In the genomic region with DNA sequence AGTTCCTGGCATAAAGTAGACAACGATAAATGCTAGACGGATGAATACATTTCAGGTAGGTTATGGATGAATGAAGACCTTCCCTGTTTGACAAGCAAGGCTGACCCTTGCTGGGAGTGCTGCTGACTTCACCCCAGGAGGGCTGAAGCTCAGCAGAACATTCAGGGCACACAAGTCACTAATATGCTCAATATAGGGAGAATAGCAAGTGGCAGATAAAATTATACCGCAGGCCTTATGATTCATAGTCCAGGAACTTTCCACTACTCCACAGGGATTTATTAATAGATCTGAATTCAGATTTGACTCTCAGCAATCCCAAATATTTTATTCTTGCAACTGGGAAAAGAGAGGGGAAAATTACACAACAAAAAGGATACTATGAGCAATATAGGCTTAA, we compare ENCODE assay signal across 10 cellular contexts. TPM values are rescaled to one million over a fixed set of nuclear protein-coding genes. Genes with fewer than 3 reads are reported as not detected.
DNase-seq lines count a peak whose midpoint lies in the region; ATAC-seq and TF ChIP-seq lines count a peak whose summit lies in the region.
"Had no signal": no experiment of that assay in that cellular context is flagged by ENCODE, and none has a peak within 500 bp of the region (broad histone marks: within the 10 kb centered on the region; RNA-seq: fewer than 3 reads in every experiment).

No MANE protein-coding gene starts in this region.

- peak overlapping the region; percentile 80; the same call in 1 of the 2 replicates for H2AK5ac ChIP-seq in IMR-90 (ENCODE audit: low read depth, low read length)

- TF ChIP-seq POLR2A in IMR-90 (IDR thresholded peaks at IDR 0.05; ENCODE audit: low read depth, low read length) (no peak), testis (IDR thresholded peaks at IDR 0.05) (no peak)

- H3K79me1 ChIP-seq in IMR-90 (ENCODE audit: low read depth in 1 of 2, low read length in 2 of 2): peaks cover 0 to 6% of the 10 kb centered on the region in 2 experiments; a peak in 1 of 4 replicates

- H4K5ac ChIP-seq in IMR-90 (ENCODE audit: low read depth, low read length): no peak overlapping the region

- peak overlapping the region; percentile 41 for H3K14ac ChIP-seq in IMR-90 (replicated peaks; ENCODE audit: low read depth, low read length)

- H4K8ac ChIP-seq in IMR-90 (ENCODE audit: low read depth in 2 of 2, low read length in 2 of 2): peak overlapping the region; percentile 12 to 45; a peak in 2 of 4 replicates

- no TSS peak for BruUV-seq in IMR-90 (replicated peaks; lab: Mats Ljungman, UMichigan)

- TF ChIP-seq CTCF in IMR-90 (conservative IDR thresholded peaks at IDR 0.05; ENCODE audit: low read depth, low read length): no peak
- no peak for TF ChIP-seq CTCF in cardiac fibroblast (IDR thresholded peaks at IDR 0.05; ENCODE audit: low read depth, low read length)
- no peak for TF ChIP-seq CTCF in testis (IDR thresholded peaks at IDR 0.05)
- no peak for TF ChIP-seq CTCF in upper lobe of right lung (IDR thresholded peaks at IDR 0.05)

- H3K27ac ChIP-seq in IMR-90 (ENCODE audit: insufficient read depth, low read length) (no peak overlapping the region), testis (no peak overlapping the region), upper lobe of right lung (no peak overlapping the region)

- intact Hi-C loops in IMR-90 (cut with micrococcal nuclease) (no loop called here), testis (cut with DNase I; ENCODE audit: low total_unique reads) (no loop called here), upper lobe of right lung (cut with DNase I) (no loop called here)

- H3K4ac ChIP-seq in IMR-90 (ENCODE audit: low read depth, low read length): peak overlapping the region; percentile 62; the same call in 1 of the 2 replicates

- H3K4me1 ChIP-seq in IMR-90 (ENCODE audit: control insufficient read depth, insufficient read depth, low read length) (peaks cover 11% of the 10 kb centered on the region), testis (no peaks in the 10 kb centered on the region), upper lobe of right lung (no peaks in the 10 kb centered on the region)

- H4K91ac ChIP-seq in IMR-90 (ENCODE audit: insufficient read depth, low read depth, low read length): peak overlapping the region; percentile 12; the same call in 1 of the 2 replicates

- peak overlapping the region; percentile 69 for H2BK20ac ChIP-seq in IMR-90 (ENCODE audit: low read depth, low read length)

- no peak overlapping the region for H2AFZ ChIP-seq in IMR-90 (replicated peaks; ENCODE audit: low read length, poor library complexity)

- in situ Hi-C loops in IMR-90 (cut with MboI; ENCODE audit: low sequenced_read_pairs): no loop called here

- DNase-seq in A172 (ENCODE audit: low spot score) (peak; percentile 71), IMR-90 (peak; percentile 81), cardiac fibroblast (ENCODE audit: low read depth in 2 of 2) (peak; percentile 78 to 79), kidney glomerular epithelial cell (lab: John Stamatoyannopoulos, UW) (peak; percentile 87), testis (no peak), upper lobe of right lung (no peak), NCI-H2227 (lab: John Stamatoyannopoulos, UW; ENCODE audit: unreplicated experiment) (no peak)
- DNase-seq: activated CD8-positive, alpha-beta T cell treated with anti-CD3 and anti-CD28 coated beads, Interleukin-2, amount 10 ng/mL, durations not matched to agents 7 days and 5 days; AML-193 had no signal

- peak overlapping the region; percentile 35; the same call in 1 of the 2 replicates for H3K4me2 ChIP-seq in IMR-90 (ENCODE audit: low read depth, low read length)

- no peak overlapping the region for H3K4me3 ChIP-seq in IMR-90 (ENCODE audit: insufficient read depth, low read depth, low read length)
- H3K4me3 ChIP-seq in cardiac fibroblast (replicated peaks in 1 of 2; ENCODE audit: low read depth in 2 of 2, low read length in 2 of 2): no peak overlapping the region
- H3K4me3 ChIP-seq in testis: no peak overlapping the region
- no peak overlapping the region for H3K4me3 ChIP-seq in upper lobe of right lung

- H3K18ac ChIP-seq in IMR-90 (ENCODE audit: low read depth, low read length): peak overlapping the region; percentile 6; the same call in 1 of the 2 replicates

- peaks cover 10% of the 10 kb centered on the region for H3K9me1 ChIP-seq in IMR-90 (ENCODE audit: insufficient read depth, low read length)

- no peak overlapping the region; the same call in 1 of the 2 replicates for H3K23ac ChIP-seq in IMR-90 (ENCODE audit: low read depth, low read length)

- H3K27me3 ChIP-seq in IMR-90 (ENCODE audit: control insufficient read depth, insufficient read depth, low read length) (no peaks in the 10 kb centered on the region), testis (no peaks in the 10 kb centered on the region), upper lobe of right lung (no peaks in the 10 kb centered on the region)

- no peak overlapping the region; the same call in 1 of the 2 replicates for H3K56ac ChIP-seq in IMR-90 (ENCODE audit: extremely low read depth, insufficient read depth, low read length)

- no peak for TF ChIP-seq RAD21 in IMR-90 (IDR thresholded peaks at IDR 0.05; ENCODE audit: low read length)

- POLR2A ChIA-PET in IMR-90 (lab: Charles Lee; ENCODE audit: unreplicated experiment): no interaction called here

- H2AK9ac ChIP-seq in IMR-90 (replicated peaks; ENCODE audit: low read depth, low read length, poor library complexity): peak overlapping the region; percentile 76

- peak overlapping the region; percentile 72; the same call in 1 of the 3 replicates for H2BK15ac ChIP-seq in IMR-90 (ENCODE audit: low read depth, low read length)

- ATAC-seq in IMR-90 (ENCODE audit: low read depth): peak; percentile 75
- no peak for ATAC-seq in upper lobe of right lung
- ATAC-seq in GM21717 (IDR thresholded peaks at IDR 0.05; ENCODE audit: unreplicated experiment): no peak
- ATAC-seq: activated CD8-positive, alpha-beta T cell treated with anti-CD3 and anti-CD28 coated beads, Interleukin-2, amount 10 ng/mL, durations not matched to agents 7 days and 5 days had no signal

- H4K20me1 ChIP-seq in IMR-90 (ENCODE audit: insufficient read depth, low read length): no peaks in the 10 kb centered on the region

- H2BK120ac ChIP-seq in IMR-90 (ENCODE audit: low read depth, low read length): peak overlapping the region; percentile 66

- no CpG with 5 or more reads among the region's 3 CpGs for WGBS in IMR-90 (ENCODE audit: extremely low coverage in 2 of 2, insufficient read length in 1 of 2), 2 experiments
- WGBS in testis, 2 donors: 88 to 90% methylated on average over 3 of the region's 3 CpGs

- dilution Hi-C loops in IMR-90 (cut with HindIII; ENCODE audit: low sequenced_read_pairs, unreplicated experiment): no loop called here

- H3K36me3 ChIP-seq in IMR-90 (ENCODE audit: control insufficient read depth, insufficient read depth, low read length): no peaks in the 10 kb centered on the region
- H3K36me3 ChIP-seq in testis (ENCODE audit: low read depth, missing control alignments): no peaks in the 10 kb centered on the region
- H3K36me3 ChIP-seq in upper lobe of right lung: no peaks in the 10 kb centered on the region

- no peak overlapping the region for H3K9ac ChIP-seq in IMR-90 (ENCODE audit: low read depth, low read length)

- H2BK5ac ChIP-seq in IMR-90 (ENCODE audit: low read depth, low read length, poor library complexity, severe bottlenecking): peak overlapping the region; percentile 40

- H3K9me3 ChIP-seq in IMR-90 (ENCODE audit: control insufficient read depth, insufficient read depth, low read length) (no peaks in the 10 kb centered on the region), testis (no peaks in the 10 kb centered on the region), upper lobe of right lung (no peaks in the 10 kb centered on the region)

- CTCF ChIA-PET in IMR-90 (lab: Yijun Ruan, JAX): interaction anchor here (0.6 to 0.7 kb wide), 2 partner anchors 15 to 183 kb away, joined by 3 read pairs; no protein-coding TSS in a partner anchor

TF ChIP-seq in IMR-90, 13 proteins besides CTCF, POLR2A, EP300 and RAD21:
- TF ChIP-seq MAFK (IDR thresholded peaks at IDR 0.05; ENCODE audit: low read depth, low read length) (0 out of 2 replicates have a peak, but pooled peaks have one; percentile 0), FOS (IDR thresholded peaks at IDR 0.05; ENCODE audit: low read depth, low read length) (no peak), CEBPB (IDR thresholded peaks at IDR 0.05; ENCODE audit: low read depth, low read length) (peak; percentile 56; the same call in 1 of the 2 replicates)

RNA-seq across cellular contexts. Expression of gene GRAMD2B, which starts 38.2 kb away (rescaled TPM):
- 4.8 and 11.2 TPM in 2 replicates for total RNA-seq in A172 (2014; rRNA removed; shearing (Covaris generic))
- 15.8 and 20.3 TPM in 2 replicates for total RNA-seq in IMR-90 (2012; rRNA removed)
- 13.9 and 15.6 TPM in 2 replicates for polyA plus RNA-seq in IMR-90 (2012; rRNA removed)
- polyA plus RNA-seq in IMR-90 (2012; cell fraction: cytosol; rRNA removed): 8.8 and 14.3 TPM in 2 replicates
- 8.5 and 26.6 TPM in 2 replicates for polyA plus RNA-seq in IMR-90 (2012; cell fraction: nucleus; rRNA removed; ENCODE audit: low replicate concordance)
- total RNA-seq in testis: 10 to 100 TPM; 23.5 to 35.0 TPM
- polyA plus RNA-seq in testis (ENCODE audit: insufficient read depth, low read depth, low replicate concordance): 10.8 TPM
- 17.0 TPM for total RNA-seq in upper lobe of right lung

Comparison
In these comparisons a context has a peak if more than half of its experiments do, and no peak if none do; other contexts are left out.
1. DNase-seq: peak in A172 (single experiment), IMR-90 (single experiment), cardiac fibroblast (2 of 2) and kidney glomerular epithelial cell (single experiment); none in testis (single experiment), upper lobe of right lung (single experiment) and NCI-H2227 (single experiment).